Comparison of ENCODE assay signal across 26 cellular contexts in the genomic region with DNA sequence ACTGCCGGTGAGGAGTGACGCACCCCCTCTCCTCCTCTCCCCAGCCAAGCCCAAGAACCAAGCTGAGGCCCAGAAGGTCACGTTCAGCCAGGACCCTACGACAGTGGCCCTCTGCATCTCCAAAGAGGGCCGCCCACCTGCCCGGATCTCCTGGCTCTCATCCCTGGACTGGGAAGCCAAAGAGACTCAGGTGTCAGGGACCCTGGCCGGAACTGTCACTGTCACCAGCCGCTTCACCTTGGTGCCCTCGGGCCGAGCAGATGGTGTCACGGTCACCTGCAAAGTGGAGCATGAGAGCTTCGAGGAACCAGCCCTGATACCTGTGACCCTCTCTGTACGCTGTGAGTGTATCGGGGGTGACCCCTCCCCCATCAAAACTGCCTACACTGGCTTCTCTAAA. TPM values are rescaled to one million over a fixed set of nuclear protein-coding genes. Genes with fewer than 3 reads are reported as not detected.
"Had no signal": no experiment of that assay in that cellular context is flagged by ENCODE, and none has a peak within 500 bp of the region (broad histone marks: within the 10 kb centered on the region; RNA-seq: fewer than 3 reads in every experiment).

No MANE protein-coding gene starts in this region.

- H3K27ac ChIP-seq: adrenal gland had no signal

- H3K36me3 Mint-ChIP-seq: activated naive CD8-positive, alpha-beta T cell treated with anti-CD3 and anti-CD28 coated beads, Interleukin-2, amount 10 ng/mL, durations not matched to agents 7 days and 5 days had no signal

- H3K9me3 Mint-ChIP-seq: activated naive CD8-positive, alpha-beta T cell treated with anti-CD3 and anti-CD28 coated beads, Interleukin-2, amount 10 ng/mL, durations not matched to agents 7 days and 5 days; T-helper 1 cell treated with Interleukin-12 subunit alpha and Interleukin-12 subunit beta and Interleukin-4 antibody, amounts not matched to agents 30 μg/mL and 1 μg/mL, for 36 hours; WTC11 had no signal

- H3K4me3 Mint-ChIP-seq: activated CD8-positive, alpha-beta T cell treated with anti-CD3 and anti-CD28 coated beads, Interleukin-2, amount 10 ng/mL, durations not matched to agents 7 days and 5 days; activated naive CD8-positive, alpha-beta T cell treated with anti-CD3 and anti-CD28 coated beads, Interleukin-2, amount 10 ng/mL, durations not matched to agents 7 days and 5 days; T-helper 1 cell treated with Interleukin-12 subunit alpha and Interleukin-12 subunit beta and Interleukin-4 antibody, amounts not matched to agents 30 μg/mL and 1 μg/mL, for 36 hours; WTC11 had no signal

- H3K4me3 ChIP-seq: adrenal gland had no signal

- H3K27me3 ChIP-seq: adrenal gland had no signal

- ATAC-seq: activated CD8-positive, alpha-beta T cell treated with anti-CD3 and anti-CD28 coated beads, Interleukin-2, amount 10 ng/mL, durations not matched to agents 7 days and 5 days; Panc1; WTC11 had no signal

- H3K27me3 Mint-ChIP-seq: activated naive CD8-positive, alpha-beta T cell treated with anti-CD3 and anti-CD28 coated beads, Interleukin-2, amount 10 ng/mL, durations not matched to agents 7 days and 5 days had no signal

- H3K9me3 ChIP-seq: adrenal gland had no signal

- H3K27ac Mint-ChIP-seq: activated CD8-positive, alpha-beta T cell treated with anti-CD3 and anti-CD28 coated beads, Interleukin-2, amount 10 ng/mL, durations not matched to agents 7 days and 5 days; activated naive CD8-positive, alpha-beta T cell treated with anti-CD3 and anti-CD28 coated beads, Interleukin-2, amount 10 ng/mL, durations not matched to agents 7 days and 5 days; T-helper 1 cell treated with Interleukin-12 subunit alpha and Interleukin-12 subunit beta and Interleukin-4 antibody, amounts not matched to agents 30 μg/mL and 1 μg/mL, for 36 hours; WTC11 had no signal

- DNase-seq: activated CD4-positive, alpha-beta T cell treated with anti-CD3 and anti-CD28 coated beads for 48 hours; activated CD4-positive, alpha-beta T cell treated with anti-CD3 and anti-CD28 coated beads, Interleukin-2, amount 50 U/mL, for 4 hours; activated CD4-positive, CD25-positive, alpha-beta regulatory T cell treated with anti-CD3 and anti-CD28 coated beads, Interleukin-2, amount 50 U/mL, for 72 hours; activated CD8-positive, alpha-beta memory T cell treated with anti-CD3 and anti-CD28 coated beads, Interleukin-2, amount 50 U/mL, for 48 hours; activated CD8-positive, alpha-beta T cell treated with anti-CD3 and anti-CD28 coated beads, Interleukin-2, amount 10 ng/mL, durations not matched to agents 7 days and 5 days; activated naive CD4-positive, alpha-beta T cell treated with anti-CD3 and anti-CD28 coated beads, Interleukin-2, amount 50 U/mL, for 16 hours; activated naive CD8-positive, alpha-beta T cell treated with anti-CD3 and anti-CD28 coated beads, Interleukin-2, amount 10 ng/mL, durations not matched to agents 7 days and 5 days; activated T-cell treated with anti-CD3 and anti-CD28 coated beads, Interleukin-2, amount 50 U/mL, for 1 hour; adrenal gland; anterior cingulate cortex; Karpas-422; MM.1S; NCI-H1105; NCI-H1436; NCI-H1694 treated with DMSO at 0.1 percent for 48 hours; NCI-H2029 treated with DMSO at 0.1 percent for 48 hours; NCI-H510A treated with DMSO at 0.1 percent for 48 hours; NCI-H69; NK-92 treated with Interleukin-12 subunit alpha and Interleukin-12 subunit beta, amount 100 ng/mL, for 24 hours; OCI-M1; RPMI8226; SHP77; T-helper 9 cell had no signal

RNA-seq across cellular contexts. Expression of a gene that starts 42.6 kb away (rescaled TPM):
- total RNA-seq: activated CD8-positive, alpha-beta T cell treated with anti-CD3 and anti-CD28 coated beads, Interleukin-2, amount 10 ng/mL, durations not matched to agents 7 days and 5 days had no signal
